ENCODE assay signal across 1 cellular context in genomic region chr2:192155521-192156118, GRCh38.
TF ChIP-seq lines count a peak whose summit lies in the region.

No MANE protein-coding gene starts in this region.

TF ChIP-seq in GM12878, 131 proteins besides CTCF, POLR2A, EP300 and RAD21:
- TF ChIP-seq TCF7 (IDR thresholded peaks at IDR 0.05; ENCODE audit: borderline replicate concordance) (no peak), SPI1 (IDR thresholded peaks at IDR 0.05; ENCODE audit: borderline replicate concordance, insufficient read depth, low read depth, low read length) (peak; percentile 56; the same call in 1 of the 2 replicates)
